21 cellular contexts compared by ENCODE assay signal in genomic region chr16:5069854-5070253, GRCh38. TPM values are rescaled to one million over a fixed set of nuclear protein-coding genes. Genes with fewer than 3 reads are reported as not detected.
"Had no signal": no experiment of that assay in that cellular context is flagged by ENCODE, and none has a peak within 500 bp of the region (broad histone marks: within the 10 kb centered on the region; RNA-seq: fewer than 3 reads in every experiment).

No MANE protein-coding gene starts in this region.

- H3K27ac ChIP-seq: body of pancreas, neural progenitor cell, pancreas, SJSA1, skin epidermis, upper lobe of left lung had no signal

- H3K4me3 ChIP-seq: body of pancreas, mucosa of descending colon, neural progenitor cell, pancreas, SJSA1, skin epidermis, upper lobe of left lung had no signal

- H3K27ac Mint-ChIP-seq: activated CD4-positive, alpha-beta memory T cell treated with anti-CD3 and anti-CD28 coated beads for 36 hours; dendritic cell treated with granulocyte-macrophage colony-stimulating factor and Interleukin-4, amounts not matched to agents 40 ng/mL and 50 ng/mL, for 4 days; endodermal cell; neural progenitor cell had no signal

- H3K4me1 ChIP-seq: neural progenitor cell had no signal

- H3K4me3 Mint-ChIP-seq: activated CD4-positive, alpha-beta memory T cell treated with anti-CD3 and anti-CD28 coated beads for 36 hours; activated naive CD4-positive, alpha-beta T cell treated with anti-CD3 and anti-CD28 coated beads, Interleukin-2, amount 10 ng/mL, durations not matched to agents 7 days and 5 days; dendritic cell treated with granulocyte-macrophage colony-stimulating factor and Interleukin-4, amounts not matched to agents 40 ng/mL and 50 ng/mL, for 4 days; endodermal cell had no signal

- H3K27me3 ChIP-seq: body of pancreas, neural progenitor cell, pancreas, upper lobe of left lung had no signal

- H3K36me3 ChIP-seq: neural progenitor cell, pancreas had no signal

- H3K9me3 ChIP-seq: body of pancreas, mucosa of descending colon, pancreas, SJSA1, upper lobe of left lung had no signal

- H3K4me1 Mint-ChIP-seq: endodermal cell had no signal

- H3K27me3 Mint-ChIP-seq: activated CD4-positive, alpha-beta memory T cell treated with anti-CD3 and anti-CD28 coated beads for 36 hours had no signal

- H3K36me3 Mint-ChIP-seq: activated CD4-positive, alpha-beta memory T cell treated with anti-CD3 and anti-CD28 coated beads for 36 hours; neural progenitor cell had no signal

- ATAC-seq: body of pancreas, left colon, mucosa of descending colon, pancreas had no signal

- DNase-seq: activated CD4-positive, alpha-beta memory T cell treated with anti-CD3 and anti-CD28 coated beads for 36 hours; activated CD8-positive, alpha-beta memory T cell treated with anti-CD3 and anti-CD28 coated beads, Interleukin-2, amount 50 U/mL, for 4 hours; activated naive CD4-positive, alpha-beta T cell treated with anti-CD3 and anti-CD28 coated beads, Interleukin-2, amount 10 ng/mL, durations not matched to agents 7 days and 5 days; amniotic stem cell; body of pancreas; endodermal cell; erythroblast; mammary epithelial cell; mucosa of descending colon; pancreas; retina; substantia nigra; SW 1271; T-helper 9 cell; upper lobe of left lung had no signal

- H3K9me3 Mint-ChIP-seq: activated CD4-positive, alpha-beta memory T cell treated with anti-CD3 and anti-CD28 coated beads for 36 hours; activated naive CD4-positive, alpha-beta T cell treated with anti-CD3 and anti-CD28 coated beads, Interleukin-2, amount 10 ng/mL, durations not matched to agents 7 days and 5 days; activated T-helper 2 cell treated with anti-CD3 and anti-CD28 coated beads, Interferon-gamma antibody, Interleukin-2, Interleukin-4, amounts not matched to agents 10 μg/mL and 5 μg/mL and 100 μg/mL, durations not matched to agents 14 hours and 24 hours and 36 hours; dendritic cell treated with granulocyte-macrophage colony-stimulating factor and Interleukin-4, amounts not matched to agents 40 ng/mL and 50 ng/mL, for 4 days; endodermal cell; neural progenitor cell had no signal

RNA-seq across cellular contexts. Expression of gene C16orf89, which starts 4.1 kb away (rescaled TPM):
- total RNA-seq: activated CD4-positive, alpha-beta memory T cell treated with anti-CD3 and anti-CD28 coated beads for 36 hours; activated T-helper 2 cell treated with anti-CD3 and anti-CD28 coated beads, Interferon-gamma antibody, Interleukin-2, Interleukin-4, amounts not matched to agents 10 μg/mL and 5 μg/mL and 100 μg/mL, durations not matched to agents 14 hours and 24 hours and 36 hours; mammary epithelial cell; SJSA1 had no signal
- polyA plus RNA-seq: mammary epithelial cell had no signal
